In the genomic region with DNA sequence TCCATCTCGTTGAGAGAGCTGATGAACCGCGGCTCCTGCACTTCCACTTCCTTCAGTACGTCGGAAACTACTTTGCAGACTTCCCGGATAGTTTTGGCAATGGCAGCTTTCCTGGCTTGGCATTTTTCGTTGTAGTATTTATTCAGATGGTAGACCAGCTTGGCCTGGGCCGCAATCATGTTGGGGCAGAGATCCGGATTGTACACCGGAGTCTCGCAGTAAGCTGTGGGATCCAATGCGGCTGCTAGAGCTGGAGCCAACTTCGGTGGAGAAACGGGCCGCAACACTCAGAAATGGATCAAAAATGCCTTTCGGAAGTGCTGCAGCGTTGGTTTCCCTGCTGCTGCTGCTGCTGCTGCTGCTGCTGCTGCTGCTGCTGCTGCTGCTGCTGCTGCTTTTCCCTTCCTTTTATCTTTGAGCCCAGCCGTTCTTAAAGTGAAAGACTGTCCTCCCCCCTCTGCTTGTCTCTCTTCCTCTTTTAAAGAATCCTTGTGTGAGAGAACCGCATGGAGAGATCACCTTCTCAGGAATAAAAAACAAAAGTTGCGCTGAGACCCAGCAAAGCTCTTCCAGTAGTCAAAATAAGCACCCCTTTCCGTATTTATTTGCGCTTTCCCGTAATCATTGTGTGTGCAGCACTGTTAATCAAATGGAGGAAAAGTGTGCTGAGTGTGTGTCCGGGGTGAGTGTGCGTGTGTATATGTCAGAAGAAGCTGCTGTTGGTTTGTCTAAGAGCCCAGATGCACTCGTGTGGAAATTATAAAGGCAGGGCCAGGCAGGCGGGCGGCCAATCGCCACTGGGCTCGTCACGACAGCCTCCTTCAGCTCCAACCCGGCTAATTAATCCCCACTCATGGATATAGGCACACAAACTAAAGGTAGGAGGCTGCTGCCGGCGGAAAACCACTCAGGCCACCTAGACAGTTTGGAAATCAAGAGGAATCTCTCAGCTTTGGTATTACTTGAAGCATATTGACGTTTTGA, we compare ENCODE assay signal across 1 cellular context.
TF ChIP-seq lines count a peak whose summit lies in the region.

A gene (minus strand): TSS at position 730 of the 984 bp plus-strand sequence. CDS start 551 bp downstream, at position 179.

TF ChIP-seq in endothelial cell of umbilical vein, 7 proteins besides CTCF, POLR2A, EP300 and RAD21 (continued from another document):
- TF ChIP-seq JUN (IDR thresholded peaks at IDR 0.05; ENCODE audit: borderline replicate concordance, insufficient read depth, insufficient read length, low read depth) (no peak), EZH2 (IDR thresholded peaks at IDR 0.05; ENCODE audit: borderline replicate concordance, low read depth, low read length, severe bottlenecking) (no peak)
- TF ChIP-seq, protein P1, sequence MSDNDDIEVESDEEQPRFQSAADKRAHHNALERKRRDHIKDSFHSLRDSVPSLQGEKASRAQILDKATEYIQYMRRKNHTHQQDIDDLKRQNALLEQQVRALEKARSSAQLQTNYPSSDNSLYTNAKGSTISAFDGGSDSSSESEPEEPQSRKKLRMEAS (IDR thresholded peaks at IDR 0.05; ENCODE audit: insufficient read depth, insufficient read length) = no peak
